ENCODE assay signal across 1 cellular context in genomic region chr18:13889661-13890060, GRCh38.
TF ChIP-seq lines count a peak whose summit lies in the region.

No MANE protein-coding gene starts in this region.

TF ChIP-seq in WTC11, 78 proteins besides CTCF, POLR2A, EP300 and RAD21 (continued from another document):
- no peak for TF ChIP-seq ZNF425 (CRISPR knock-in tag; conservative IDR thresholded peaks at IDR 0.05)
- TF ChIP-seq PREB (CRISPR knock-in tag; IDR thresholded peaks at IDR 0.05; ENCODE audit: borderline replicate concordance) = no peak
- no peak for TF ChIP-seq GRHL2 (CRISPR knock-in tag; IDR thresholded peaks at IDR 0.05; ENCODE audit: insufficient replicate concordance, severe bottlenecking)
- TF ChIP-seq NFE2L1 (CRISPR knock-in tag; IDR thresholded peaks at IDR 0.05) = no peak
- TF ChIP-seq ZNF281 (CRISPR knock-in tag; IDR thresholded peaks at IDR 0.05) = no peak
- TF ChIP-seq MYBL2 (CRISPR knock-in tag; IDR thresholded peaks at IDR 0.05) = no peak
- TF ChIP-seq MAX (CRISPR knock-in tag; IDR thresholded peaks at IDR 0.05) = no peak
- no peak for TF ChIP-seq CBFB (CRISPR knock-in tag; IDR thresholded peaks at IDR 0.05; ENCODE audit: low read depth)
- no peak for TF ChIP-seq TEAD4 (CRISPR knock-in tag; IDR thresholded peaks at IDR 0.05)
